ENCODE assay signal across 24 cellular contexts in genomic region chr22:23841736-23842404, GRCh38. TPM values are rescaled to one million over a fixed set of nuclear protein-coding genes. Genes with fewer than 3 reads are reported as not detected.
DNase-seq lines count a peak whose midpoint lies in the region; ATAC-seq and TF ChIP-seq lines count a peak whose summit lies in the region.
"Had no signal": no experiment of that assay in that cellular context is flagged by ENCODE, and none has a peak within 500 bp of the region (broad histone marks: within the 10 kb centered on the region; RNA-seq: fewer than 3 reads in every experiment).

No MANE protein-coding gene starts in this region.

- TF ChIP-seq CTCF in KMS-11 (conservative IDR thresholded peaks at IDR 0.05; ENCODE audit: low read depth, low read length) (no peak), right atrium auricular region (IDR thresholded peaks at IDR 0.05) (no peak), neural progenitor cell (IDR thresholded peaks at IDR 0.05) (no peak), upper lobe of left lung (IDR thresholded peaks at IDR 0.05) (no peak)

- H3K27ac Mint-ChIP-seq in neural progenitor cell, result peak overlapping the region; percentile 18
- H3K27ac Mint-ChIP-seq: activated CD4-positive, alpha-beta T cell treated with anti-CD3 and anti-CD28 coated beads, Interleukin-2, amount 10 ng/mL, durations not matched to agents 7 days and 5 days; activated naive CD4-positive, alpha-beta T cell treated with anti-CD3 and anti-CD28 coated beads, Interleukin-2, amount 50 U/mL, for 24 hours; CD8-positive, alpha-beta T cell had no signal

- peaks cover 43% of the 10 kb centered on the region for H3K4me1 Mint-ChIP-seq in neural progenitor cell

- peaks cover 15% of the 10 kb centered on the region for H3K79me2 ChIP-seq in KMS-11 (ENCODE audit: insufficient read depth, low read depth)
- H3K79me2 ChIP-seq in neural progenitor cell (ENCODE audit: low read depth), result no peaks in the 10 kb centered on the region

- H3K27me3 ChIP-seq in KMS-11 (ENCODE audit: insufficient read depth, low read depth), result no peaks in the 10 kb centered on the region
- no peaks in the 10 kb centered on the region for H3K27me3 ChIP-seq in right atrium auricular region
- H3K27me3 ChIP-seq in neural progenitor cell, result peaks cover 10% of the 10 kb centered on the region
- no peaks in the 10 kb centered on the region for H3K27me3 ChIP-seq in upper lobe of left lung
- H3K27me3 ChIP-seq: upper lobe of right lung had no signal

- H3K27me3 Mint-ChIP-seq in neural progenitor cell (ENCODE audit: insufficient read depth, low read depth), result peaks cover 21% of the 10 kb centered on the region
- H3K27me3 Mint-ChIP-seq: activated CD4-positive, alpha-beta T cell treated with anti-CD3 and anti-CD28 coated beads, Interleukin-2, amount 10 ng/mL, durations not matched to agents 7 days and 5 days; activated naive CD4-positive, alpha-beta T cell treated with anti-CD3 and anti-CD28 coated beads, Interleukin-2, amount 50 U/mL, for 24 hours had no signal

- H3K4me3 ChIP-seq in KMS-11 (IDR thresholded peaks at IDR 0.05; ENCODE audit: insufficient read depth, low read depth, low read length), result no peak overlapping the region
- H3K4me3 ChIP-seq in right atrium auricular region, result no peak overlapping the region
- no peak overlapping the region for H3K4me3 ChIP-seq in neural progenitor cell
- no peak overlapping the region for H3K4me3 ChIP-seq in upper lobe of left lung
- H3K4me3 ChIP-seq: prostate gland, skin epidermis, upper lobe of right lung had no signal

- no peak overlapping the region for H3K4me3 Mint-ChIP-seq in neural progenitor cell
- H3K4me3 Mint-ChIP-seq: activated CD4-positive, alpha-beta T cell treated with anti-CD3 and anti-CD28 coated beads, Interleukin-2, amount 10 ng/mL, durations not matched to agents 7 days and 5 days; activated naive CD4-positive, alpha-beta T cell treated with anti-CD3 and anti-CD28 coated beads, Interleukin-2, amount 50 U/mL, for 24 hours; CD8-positive, alpha-beta T cell; dendritic cell treated with granulocyte-macrophage colony-stimulating factor and Interleukin-4, amounts not matched to agents 40 ng/mL and 50 ng/mL, for 4 days had no signal

- H3K9me3 Mint-ChIP-seq in neural progenitor cell, result no peaks in the 10 kb centered on the region
- H3K9me3 Mint-ChIP-seq: activated CD4-positive, alpha-beta T cell treated with anti-CD3 and anti-CD28 coated beads, Interleukin-2, amount 10 ng/mL, durations not matched to agents 7 days and 5 days; activated naive CD4-positive, alpha-beta T cell treated with anti-CD3 and anti-CD28 coated beads, Interleukin-2, amount 50 U/mL, for 24 hours; CD8-positive, alpha-beta T cell; dendritic cell treated with granulocyte-macrophage colony-stimulating factor and Interleukin-4, amounts not matched to agents 40 ng/mL and 50 ng/mL, for 4 days had no signal

- ATAC-seq in HG03025 (IDR thresholded peaks at IDR 0.05; ENCODE audit: low FRiP score, unreplicated experiment), result no peak
- ATAC-seq in upper lobe of left lung (ENCODE audit: low FRiP score in 2 of 2), result no peak
- ATAC-seq in GM18868 (IDR thresholded peaks at IDR 0.05; ENCODE audit: unreplicated experiment), result no peak
- ATAC-seq: CD8-positive, alpha-beta T cell; upper lobe of right lung had no signal

- H2AFZ ChIP-seq in KMS-11 (ENCODE audit: low read depth) (no peak overlapping the region), neural progenitor cell (replicated peaks) (no peak overlapping the region)

- H3K4me2 ChIP-seq in KMS-11 (peak overlapping the region; percentile 23; the same call in 1 of the 2 replicates), neural progenitor cell (no peak overlapping the region)

- H3K36me3 ChIP-seq in KMS-11 (ENCODE audit: insufficient read depth) (no peaks in the 10 kb centered on the region), right atrium auricular region (no peaks in the 10 kb centered on the region), neural progenitor cell (no peaks in the 10 kb centered on the region), upper lobe of left lung (no peaks in the 10 kb centered on the region)
- H3K36me3 ChIP-seq: prostate gland, upper lobe of right lung had no signal

- H3K4me1 ChIP-seq in KMS-11 (ENCODE audit: low read depth, poor library complexity, severe bottlenecking), result peaks cover 76% of the 10 kb centered on the region
- H3K4me1 ChIP-seq in right atrium auricular region, result peaks cover 0 to 56% of the 10 kb centered on the region in 2 donors
- H3K4me1 ChIP-seq in neural progenitor cell, result peaks cover 22% of the 10 kb centered on the region
- H3K4me1 ChIP-seq in upper lobe of left lung, result peaks cover 23 to 33% (median 25%) of the 10 kb centered on the region in 4 donors

- H3K27ac ChIP-seq in KMS-11 (peak overlapping the region; percentile 100; the same call in 1 of the 2 replicates), right atrium auricular region (peak overlapping the region; percentile 24 to 60), neural progenitor cell (no peak overlapping the region), upper lobe of left lung (no peak overlapping the region)
- H3K27ac ChIP-seq: prostate gland, upper lobe of right lung, VCaP had no signal

- no peak for TF ChIP-seq POLR2A in upper lobe of left lung (IDR thresholded peaks at IDR 0.05)

- H3K9me3 ChIP-seq in right atrium auricular region, result no peaks in the 10 kb centered on the region
- no peaks in the 10 kb centered on the region for H3K9me3 ChIP-seq in neural progenitor cell (ENCODE audit: low read depth)
- no peaks in the 10 kb centered on the region for H3K9me3 ChIP-seq in upper lobe of left lung
- H3K9me3 ChIP-seq: prostate gland, upper lobe of right lung had no signal

- H3K9ac ChIP-seq in KMS-11 (no peak overlapping the region; the same call in 1 of the 2 replicates), neural progenitor cell (no peak overlapping the region)

- H3K36me3 Mint-ChIP-seq in neural progenitor cell, result peaks cover 2% of the 10 kb centered on the region
- H3K36me3 Mint-ChIP-seq: activated naive CD4-positive, alpha-beta T cell treated with anti-CD3 and anti-CD28 coated beads, Interleukin-2, amount 50 U/mL, for 24 hours; CD8-positive, alpha-beta T cell had no signal

- no peak for TF ChIP-seq EP300 in upper lobe of left lung (IDR thresholded peaks at IDR 0.05)

- peaks cover 20% of the 10 kb centered on the region for H3F3A ChIP-seq in neural progenitor cell (ENCODE audit: low read depth)

- peak; percentile 36 for DNase-seq in ELF-1 (ENCODE audit: low read depth, low spot score)
- no peak for DNase-seq in right atrium auricular region (ENCODE audit: low spot score)
- peak; percentile 51 for DNase-seq in neural progenitor cell (ENCODE audit: low spot score)
- DNase-seq in upper lobe of left lung, result no peak
- DNase-seq in hippocampal formation (lab: John Stamatoyannopoulos, UW), result no peak
- DNase-seq: activated CD4-positive, alpha-beta T cell treated with anti-CD3 and anti-CD28 coated beads, Interleukin-2, amount 10 ng/mL, durations not matched to agents 7 days and 5 days; anterior cingulate cortex; caudate nucleus; CD8-positive, alpha-beta T cell; DMS 273 treated with DMSO at 0.1 percent for 48 hours; IMR-90; NCI-H1436; NCI-H2171; NCI-H526; substantia nigra; upper lobe of right lung had no signal

- WGBS in upper lobe of left lung, 2 donors, result 77 to 90% methylated on average over 10 to 19 of the region's 19 CpGs

- H4K20me1 ChIP-seq in KMS-11 (ENCODE audit: insufficient read depth) (no peaks in the 10 kb centered on the region), neural progenitor cell (ENCODE audit: low read depth) (peaks cover 17% of the 10 kb centered on the region)

RNA-seq across cellular contexts. Expression of gene DERL3, which starts 3.1 kb away (rescaled TPM):
- total RNA-seq in right atrium auricular region (10 to 100 TPM in 1 of 2 donors, 1 to 10 TPM in 1; 4.0 to 10.6 TPM), neural progenitor cell (ENCODE audit: low replicate concordance) (1.1 and 7.7 TPM in 2 replicates), upper lobe of left lung (10 to 100 TPM in 2 of 6 donors, 1 to 10 TPM in 4; 1.9 to 14.8 (median 5.5) TPM)

RNA-seq across cellular contexts. Expression of gene SLC2A11, which starts 15.8 kb away (rescaled TPM):
- 10 to 100 TPM; 10.6 to 15.5 TPM for total RNA-seq in right atrium auricular region
- 3.8 and 12.1 TPM in 2 replicates for total RNA-seq in neural progenitor cell (ENCODE audit: low replicate concordance)
- total RNA-seq in upper lobe of left lung, result 10 to 100 TPM in 5 of 6 donors, 1 to 10 TPM in 1; 9.9 to 31.4 (median 16.5) TPM

RNA-seq across cellular contexts. Expression of gene MIF, which starts 52.3 kb away (rescaled TPM):
- total RNA-seq in right atrium auricular region, result 100 to 1,000 TPM; 176 to 273 TPM
- 132 and 552 TPM in 2 replicates for total RNA-seq in neural progenitor cell (ENCODE audit: low replicate concordance)
- total RNA-seq in upper lobe of left lung, result 100 to 1,000 TPM in 5 of 6 donors, 10 to 100 TPM in 1; 54.5 to 388 (median 298) TPM

RNA-seq across cellular contexts. Expression of gene SMARCB1, which starts 55.1 kb away (rescaled TPM):
- total RNA-seq in right atrium auricular region (10 to 100 TPM; 41.4 to 45.9 TPM), neural progenitor cell (ENCODE audit: low replicate concordance) (151 and 170 TPM in 2 replicates), upper lobe of left lung (10 to 100 TPM; 42.8 to 72.8 (median 57.1) TPM)

Comparison
In these comparisons a context has a peak if more than half of its experiments do, and no peak if none do; other contexts are left out.
1. DNase-seq: peak in ELF-1 (single experiment) and neural progenitor cell (single experiment); none in right atrium auricular region (single experiment), upper lobe of left lung (0 of 2) and hippocampal formation (0 of 2).
2. H3K27ac ChIP-seq: peak in KMS-11 (single experiment) and right atrium auricular region (2 of 2); none in neural progenitor cell (single experiment) and upper lobe of left lung (0 of 4).